22 cellular contexts compared by ENCODE assay signal in the genomic region with DNA sequence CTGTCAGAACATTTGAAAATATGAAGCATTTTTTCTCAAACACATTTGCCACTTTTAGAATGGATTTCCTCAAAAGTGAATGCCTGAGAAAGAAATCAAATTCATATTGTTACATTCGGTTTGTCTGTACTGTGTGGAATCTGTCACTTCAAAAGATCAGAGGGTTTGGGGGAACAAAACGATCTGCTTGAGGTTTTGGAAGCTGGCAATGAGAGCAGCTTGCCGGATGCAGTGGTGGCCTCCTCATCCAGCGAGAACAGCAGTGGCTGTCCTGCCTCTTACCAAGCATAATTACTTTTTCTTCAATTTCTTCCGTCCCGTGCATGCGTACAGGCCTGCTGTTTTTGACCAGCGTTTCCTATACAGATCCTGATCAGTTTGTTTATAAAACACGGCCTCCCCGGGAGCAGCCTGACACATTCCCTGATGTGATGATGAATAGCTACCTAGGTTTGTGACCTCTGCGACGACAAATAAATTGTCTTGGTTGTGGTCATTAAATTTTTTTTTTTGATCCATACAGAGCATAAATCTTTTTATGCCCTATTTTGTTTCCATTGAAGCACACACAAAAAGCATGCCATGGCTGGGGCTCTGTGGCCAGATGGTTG. TPM values are rescaled to one million over a fixed set of nuclear protein-coding genes. Genes with fewer than 3 reads are reported as not detected.
DNase-seq lines count a peak whose midpoint lies in the region; ATAC-seq and TF ChIP-seq lines count a peak whose summit lies in the region.
"Had no signal": no experiment of that assay in that cellular context is flagged by ENCODE, and none has a peak within 500 bp of the region (broad histone marks: within the 10 kb centered on the region; RNA-seq: fewer than 3 reads in every experiment).

No MANE protein-coding gene starts in this region.

- no peak overlapping the region for H3K4me3 Mint-ChIP-seq in activated naive CD4-positive, alpha-beta T cell treated with anti-CD3 and anti-CD28 coated beads, Interleukin-2, amount 10 ng/mL, durations not matched to agents 7 days and 5 days
- no peak overlapping the region for H3K4me3 Mint-ChIP-seq in nephron progenitor cell
- H3K4me3 Mint-ChIP-seq: memory B cell had no signal

- no peak for TF ChIP-seq CTCF in nephron progenitor cell (IDR thresholded peaks at IDR 0.05)

- peak; percentile 60 for DNase-seq in activated naive CD4-positive, alpha-beta T cell treated with anti-CD3 and anti-CD28 coated beads, Interleukin-2, amount 10 ng/mL, durations not matched to agents 7 days and 5 days
- no peak for DNase-seq in activated naive CD4-positive, alpha-beta T cell (lab: John Stamatoyannopoulos, UW)
- peak; percentile 94 for DNase-seq in Jurkat, Clone E6-1 (ENCODE audit: low read depth, low spot score)
- no peak for DNase-seq in activated naive CD4-positive, alpha-beta T cell treated with anti-CD3 and anti-CD28 coated beads, Interleukin-2, amount 50 U/mL, for 72 hours (ENCODE audit: low spot score in 2 of 2)
- DNase-seq in nephron progenitor cell: no peak
- DNase-seq: activated CD4-positive, alpha-beta T cell treated with anti-CD3 and anti-CD28 coated beads, Interleukin-2, amount 50 U/mL, for 48 hours; body of pancreas; C1 segment of cervical spinal cord; foreskin fibroblast; H7; heart left ventricle; NCI-H1092 treated with DMSO at 0.1 percent for 48 hours; NCI-H2081; NCI-H446; occipital lobe; SK-N-SH; testis had no signal

- no peaks in the 10 kb centered on the region for H3K27me3 Mint-ChIP-seq in activated naive CD4-positive, alpha-beta T cell treated with anti-CD3 and anti-CD28 coated beads, Interleukin-2, amount 10 ng/mL, durations not matched to agents 7 days and 5 days
- no peaks in the 10 kb centered on the region for H3K27me3 Mint-ChIP-seq in nephron progenitor cell (ENCODE audit: low read depth, poor library complexity)

- H3K36me3 Mint-ChIP-seq in activated naive CD4-positive, alpha-beta T cell treated with anti-CD3 and anti-CD28 coated beads, Interleukin-2, amount 10 ng/mL, durations not matched to agents 7 days and 5 days: peaks cover 61% of the 10 kb centered on the region
- no peaks in the 10 kb centered on the region for H3K36me3 Mint-ChIP-seq in activated naive CD4-positive, alpha-beta T cell treated with anti-CD3 and anti-CD28 coated beads, Interleukin-2, amount 50 U/mL, for 72 hours
- H3K36me3 Mint-ChIP-seq in nephron progenitor cell (ENCODE audit: low read depth): peaks cover 5% of the 10 kb centered on the region
- H3K36me3 Mint-ChIP-seq: memory B cell had no signal

- H3K4me1 Mint-ChIP-seq in activated naive CD4-positive, alpha-beta T cell treated with anti-CD3 and anti-CD28 coated beads, Interleukin-2, amount 10 ng/mL, durations not matched to agents 7 days and 5 days: peaks cover 23% of the 10 kb centered on the region
- peaks cover 31% of the 10 kb centered on the region for H3K4me1 Mint-ChIP-seq in nephron progenitor cell
- H3K4me1 Mint-ChIP-seq: memory B cell had no signal

- H3K4me3 ChIP-seq in Jurkat, Clone E6-1 (ENCODE audit: low read length): no peak overlapping the region
- H3K4me3 ChIP-seq: body of pancreas, heart left ventricle, skin epidermis, testis had no signal

- ATAC-seq in activated naive CD4-positive, alpha-beta T cell treated with anti-CD3 and anti-CD28 coated beads, Interleukin-2, amount 50 U/mL, for 72 hours: peak; percentile 87 to 95
- ATAC-seq in HG02885 (IDR thresholded peaks at IDR 0.05; ENCODE audit: poor library complexity, unreplicated experiment) (no peak), HG02759 (IDR thresholded peaks at IDR 0.05; ENCODE audit: unreplicated experiment) (no peak)
- ATAC-seq: body of pancreas, heart left ventricle, HepG2 had no signal

- H3K9me3 Mint-ChIP-seq in activated naive CD4-positive, alpha-beta T cell treated with anti-CD3 and anti-CD28 coated beads, Interleukin-2, amount 10 ng/mL, durations not matched to agents 7 days and 5 days: no peaks in the 10 kb centered on the region
- no peaks in the 10 kb centered on the region for H3K9me3 Mint-ChIP-seq in activated naive CD4-positive, alpha-beta T cell treated with anti-CD3 and anti-CD28 coated beads, Interleukin-2, amount 50 U/mL, for 72 hours
- no peaks in the 10 kb centered on the region for H3K9me3 Mint-ChIP-seq in nephron progenitor cell
- H3K9me3 Mint-ChIP-seq: memory B cell had no signal

- peak overlapping the region; percentile 21 for H3K27ac Mint-ChIP-seq in activated naive CD4-positive, alpha-beta T cell treated with anti-CD3 and anti-CD28 coated beads, Interleukin-2, amount 10 ng/mL, durations not matched to agents 7 days and 5 days
- H3K27ac Mint-ChIP-seq in activated naive CD4-positive, alpha-beta T cell treated with anti-CD3 and anti-CD28 coated beads, Interleukin-2, amount 50 U/mL, for 72 hours: peak overlapping the region; percentile 6 to 32
- H3K27ac Mint-ChIP-seq in nephron progenitor cell: peak overlapping the region; percentile 50
- H3K27ac Mint-ChIP-seq: memory B cell had no signal

- CTCF ChIA-PET in activated naive CD4-positive, alpha-beta T cell treated with anti-CD3 and anti-CD28 coated beads, Interleukin-2, amount 10 ng/mL, durations not matched to agents 7 days and 5 days (lab: Charles Lee): interaction anchor here (1.1 to 1.7 kb wide), 3 partner anchors 11 to 238 kb away, joined by 3 to 10 read pairs (median 6); no protein-coding TSS in a partner anchor

RNA-seq across cellular contexts. Expression of a gene that starts 45.2 kb away (rescaled TPM):
- polyA plus RNA-seq in Jurkat, Clone E6-1 (2012; ENCODE audit: insufficient read depth, insufficient read length): 6.8 TPM
- total RNA-seq in activated naive CD4-positive, alpha-beta T cell treated with anti-CD3 and anti-CD28 coated beads, Interleukin-2, amount 50 U/mL, for 72 hours: 1 to 10 TPM; 3.4 to 5.0 TPM

Comparison
In these comparisons a context has a peak if more than half of its experiments do, and no peak if none do; other contexts are left out.
1. DNase-seq: peak in activated naive CD4-positive, alpha-beta T cell treated with anti-CD3 and anti-CD28 coated beads, Interleukin-2, amount 10 ng/mL, durations not matched to agents 7 days and 5 days (single experiment) and Jurkat, Clone E6-1 (single experiment); none in activated naive CD4-positive, alpha-beta T cell (0 of 4), activated naive CD4-positive, alpha-beta T cell treated with anti-CD3 and anti-CD28 coated beads, Interleukin-2, amount 50 U/mL, for 72 hours (0 of 2) and nephron progenitor cell (single experiment).
2. ATAC-seq: peak in activated naive CD4-positive, alpha-beta T cell treated with anti-CD3 and anti-CD28 coated beads, Interleukin-2, amount 50 U/mL, for 72 hours (2 of 2); none in HG02885 (single experiment) and HG02759 (single experiment).
3. Peak in every context shown above with its lines, with median percentiles within 50 percentile points of each other: H3K27ac Mint-ChIP-seq.